8 cellular contexts compared by ENCODE assay signal in the genomic region with DNA sequence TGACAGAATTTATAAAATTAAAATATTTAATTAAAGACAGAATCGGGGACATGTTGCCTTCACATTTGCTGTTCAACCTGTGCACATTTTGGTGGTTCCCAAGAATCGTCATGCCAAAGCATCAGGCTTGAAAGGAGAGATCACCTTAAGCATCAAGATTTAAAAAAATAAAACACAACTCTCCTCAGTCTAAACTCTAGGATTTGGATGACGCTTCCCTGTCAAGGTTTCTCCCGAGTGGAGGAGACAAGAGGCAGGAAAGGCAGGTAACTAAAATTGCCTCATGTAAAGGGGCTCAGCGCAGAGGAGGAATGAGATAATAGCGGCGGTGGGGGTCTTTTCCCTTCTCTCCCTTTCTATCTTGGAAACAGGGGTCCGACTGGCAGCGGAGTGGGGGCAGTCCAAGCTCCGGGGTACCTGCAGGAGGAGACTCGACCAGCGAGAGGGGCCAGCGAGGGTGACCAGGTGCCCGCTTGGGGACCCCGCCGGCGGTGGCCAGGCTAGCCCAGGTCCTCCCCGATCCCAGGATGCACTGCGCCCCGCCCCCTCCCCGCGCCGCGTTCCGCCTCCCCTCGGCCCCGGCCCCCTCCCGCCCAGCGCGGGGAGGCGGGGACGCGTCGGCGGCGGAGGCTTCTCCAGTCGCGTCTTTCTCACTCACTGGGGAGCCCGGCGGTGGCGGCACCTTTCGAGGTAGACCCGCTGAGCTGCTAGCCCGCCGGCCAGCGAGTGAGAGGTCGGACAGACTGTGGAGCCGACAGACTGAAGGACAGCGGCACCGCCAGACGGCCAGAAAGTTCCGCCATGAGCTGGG. TPM values are rescaled to one million over a fixed set of nuclear protein-coding genes. Genes with fewer than 3 reads are reported as not detected.
A peak's percentile ranks its signal among the peaks of the same experiment; 100 is the strongest.
DNase-seq lines count a peak whose midpoint lies in the region; ATAC-seq and TF ChIP-seq lines count a peak whose summit lies in the region.

A gene (plus strand): TSS at position 638 of the 811 bp plus-strand sequence. CDS start 164 bp downstream, at position 802.

- H3K9me3 ChIP-seq in adrenal gland (replicated peaks in 1 of 3) (no peaks in the 10 kb centered on the region), transverse colon (no peaks in the 10 kb centered on the region)

- no peak for TF ChIP-seq EP300 in transverse colon (IDR thresholded peaks at IDR 0.05; ENCODE audit: low read depth)

- peaks cover 0 to 15% of the 10 kb centered on the region in 2 donors for H3K4me1 ChIP-seq in adrenal gland (replicated peaks in 1 of 2)
- peaks cover 0 to 41% (median 10%) of the 10 kb centered on the region in 4 donors for H3K4me1 ChIP-seq in transverse colon

- H3K27ac ChIP-seq in adrenal gland, result peak within 1 kb of the TSS in 4 of 5 donors; percentile 24 to 84 (median 63)
- peak within 1 kb of the TSS; percentile 90 to 94 (median 92) for H3K27ac ChIP-seq in transverse colon

- 1 to 2% (median 1%) methylated on average over 10 to 52 of the region's 52 CpGs for WGBS in adrenal gland, 4 donors
- WGBS in transverse colon (ENCODE audit: low coverage in 1 of 2), 2 donors, result 2 to 6% methylated on average over 4 to 20 of the region's 52 CpGs

- ATAC-seq in left cardiac atrium, result peak; percentile 98

- peak; percentile 93 for DNase-seq in DMS 273 (lab: John Stamatoyannopoulos, UW; ENCODE audit: unreplicated experiment)
- no peak for DNase-seq in LNCaP clone FGC (ENCODE audit: low read depth)
- DNase-seq in SW480 (ENCODE audit: low spot score), result peak; percentile 80
- peak; percentile 72 to 84 (median 77) for DNase-seq in adrenal gland
- DNase-seq in left cardiac atrium, result peak; percentile 82
- DNase-seq in pons (ENCODE audit: low spot score), result peak; percentile 51
- peak; percentile 84 for DNase-seq in transverse colon
- no peak for DNase-seq in MV-4-11 (lab: John Stamatoyannopoulos, UW)

- intact Hi-C loops in adrenal gland (cut with DNase I), result loop anchor here in 1 of 2 donors (10.0 kb wide), 2 partner anchors 97 to 397 kb away; no protein-coding TSS in a partner anchor
- intact Hi-C loops in left cardiac atrium (cut with DNase I), result loop anchor here in 1 of 2 donors (5.0 to 10.0 kb wide), 2 partner anchors 107 to 400 kb away; no protein-coding TSS in a partner anchor
- intact Hi-C loops in transverse colon (cut with DNase I; ENCODE audit: low total_unique reads), result loop anchor here (10.0 kb wide), 1 partner anchor 397 kb away; no protein-coding TSS in a partner anchor

- H3K36me3 ChIP-seq in adrenal gland (replicated peaks in 1 of 2) (no peaks in the 10 kb centered on the region), transverse colon (no peaks in the 10 kb centered on the region)

- TF ChIP-seq CTCF in LNCaP clone FGC (IDR thresholded peaks at IDR 0.05; ENCODE audit: control insufficient read depth, extremely low read depth, insufficient read depth) (no peak), adrenal gland (IDR thresholded peaks at IDR 0.05) (no peak), transverse colon (IDR thresholded peaks at IDR 0.05) (no peak)

- H3K4me3 ChIP-seq in LNCaP clone FGC (ENCODE audit: low read depth, low read length) (peak within 1 kb of the TSS; percentile 94), adrenal gland (peak within 1 kb of the TSS; percentile 42 to 97 (median 81)), transverse colon (peak within 1 kb of the TSS; percentile 75 to 90 (median 83))

- TF ChIP-seq POLR2A in adrenal gland (IDR thresholded peaks at IDR 0.05), result peak in 1 of 2 donors; percentile 71
- peak; percentile 75 for TF ChIP-seq POLR2A in transverse colon (IDR thresholded peaks at IDR 0.05)

- in situ Hi-C loops in transverse colon (cut with MboI; ENCODE audit: low pct_ligation_motif_present in 1 of 4, low pct_unique_long_range_greater_than_20kb in 1 of 4, low sequenced_read_pairs in 3 of 4), result loop anchor here (10.0 to 25.0 kb wide), 5 partner anchors 135 to 390 kb away; no protein-coding TSS in a partner anchor

- no peaks in the 10 kb centered on the region for H3K27me3 ChIP-seq in adrenal gland
- no peaks in the 10 kb centered on the region for H3K27me3 ChIP-seq in transverse colon

RNA-seq across cellular contexts. Expression of the gene that starts here (rescaled TPM):
- total RNA-seq in adrenal gland (10 to 100 TPM in 7 of 8 donors, 1 to 10 TPM in 1; 6.1 to 21.0 (median 14.3) TPM), left cardiac atrium (10 to 100 TPM; 18.0 to 20.9 TPM), transverse colon (10 to 100 TPM; 31.0 to 69.4 (median 49.0) TPM)
- polyA plus RNA-seq in adrenal gland, result 10 to 100 TPM in 2 of 3 donors, 1 to 10 TPM in 1; 7.3 to 21.4 (median 11.3) TPM

Comparison
In these comparisons a context has a peak if more than half of its experiments do, and no peak if none do; other contexts are left out.
1. DNase-seq: peak in DMS 273 (single experiment), SW480 (single experiment), adrenal gland (7 of 7), left cardiac atrium (single experiment), pons (single experiment) and transverse colon (single experiment); none in LNCaP clone FGC (single experiment) and MV-4-11 (single experiment).
2. Peak in every context shown above with its lines, with median percentiles within 50 percentile points of each other: H3K4me3 ChIP-seq.